In the genomic region with DNA sequence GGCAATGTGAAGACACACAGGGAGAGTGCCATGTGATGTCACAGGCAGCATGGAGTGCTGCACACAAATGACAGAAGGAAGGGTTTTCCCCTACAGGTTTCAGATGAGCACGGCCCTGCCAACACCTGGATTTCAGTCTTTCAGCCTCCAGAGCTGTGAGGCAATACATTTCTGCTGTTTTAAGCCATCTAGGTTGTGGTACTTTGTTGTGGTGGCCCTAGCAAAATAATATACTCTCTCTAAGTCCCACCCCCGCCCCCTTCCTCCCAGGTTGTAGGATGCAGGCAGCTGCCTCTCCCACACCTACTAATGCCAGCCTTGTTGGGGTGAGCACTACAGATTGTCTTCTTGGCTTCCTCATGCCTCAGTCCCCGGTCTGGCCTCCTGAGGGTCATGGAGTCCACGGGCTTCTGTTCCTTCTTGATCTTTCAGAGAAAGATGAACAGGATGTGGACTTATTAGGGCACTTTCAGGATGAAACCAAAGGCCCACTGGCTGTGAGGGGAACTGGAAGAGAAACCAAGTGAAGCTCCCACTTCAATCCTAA, we compare ENCODE assay signal across 9 cellular contexts.
DNase-seq lines count a peak whose midpoint lies in the region; ATAC-seq and TF ChIP-seq lines count a peak whose summit lies in the region.
"Had no signal": no experiment of that assay in that cellular context is flagged by ENCODE, and none has a peak within 500 bp of the region (broad histone marks: within the 10 kb centered on the region; RNA-seq: fewer than 3 reads in every experiment).

No MANE protein-coding gene starts in this region.

- WGBS in spleen, 5 donors = 43 to 64% (median 49%) methylated on average over 4 of the region's 4 CpGs

- TF ChIP-seq POLR2A in spleen (IDR thresholded peaks at IDR 0.05) = no peak

- intact Hi-C loops in spleen (cut with DNase I; ENCODE audit: low total_unique reads) = no loop called here

- peak; percentile 98 for ATAC-seq in HG02610 (IDR thresholded peaks at IDR 0.05; ENCODE audit: unreplicated experiment)
- peak; percentile 77 for ATAC-seq in HG03571 (IDR thresholded peaks at IDR 0.05; ENCODE audit: unreplicated experiment)

- H3K36me3 ChIP-seq in spleen = no peaks in the 10 kb centered on the region

- no peak for TF ChIP-seq CTCF in spleen (IDR thresholded peaks at IDR 0.05 in 8 of 11, conservative IDR thresholded peaks at IDR 0.05 in 3 of 11)

- H3K4me3 ChIP-seq in spleen = no peak overlapping the region
- H3K4me3 ChIP-seq: coronary artery had no signal

- DNase-seq in activated CD8-positive, alpha-beta memory T cell treated with anti-CD3 and anti-CD28 coated beads for 24 hours = peak; percentile 65
- no peak for DNase-seq in activated CD8-positive, alpha-beta memory T cell treated with anti-CD3 and anti-CD28 coated beads, Interleukin-2, amount 50 U/mL, for 4 hours
- DNase-seq in stimulated activated CD8-positive, alpha-beta memory T cell treated with anti-CD3 and anti-CD28 coated beads, Interleukin-4, amount 100 ng/mL, for 48 hours = peak; percentile 31
- DNase-seq in amniotic stem cell (lab: John Stamatoyannopoulos, UW) (no peak), midbrain (lab: John Stamatoyannopoulos, UW) (no peak), spleen (no peak)

- no peaks in the 10 kb centered on the region for H3K27me3 ChIP-seq in spleen (replicated peaks in 1 of 7)

- peaks cover 0 to 10% (median 2%) of the 10 kb centered on the region in 6 donors for H3K4me1 ChIP-seq in spleen

- no peak overlapping the region for H3K27ac ChIP-seq in spleen
- H3K27ac ChIP-seq: coronary artery had no signal

- no peaks in the 10 kb centered on the region for H3K9me3 ChIP-seq in spleen

Comparison
In these comparisons a context has a peak if more than half of its experiments do, and no peak if none do; other contexts are left out.
1. DNase-seq: peak in activated CD8-positive, alpha-beta memory T cell treated with anti-CD3 and anti-CD28 coated beads for 24 hours (single experiment) and stimulated activated CD8-positive, alpha-beta memory T cell treated with anti-CD3 and anti-CD28 coated beads, Interleukin-4, amount 100 ng/mL, for 48 hours (single experiment); none in activated CD8-positive, alpha-beta memory T cell treated with anti-CD3 and anti-CD28 coated beads, Interleukin-2, amount 50 U/mL, for 4 hours (single experiment), amniotic stem cell (single experiment), midbrain (single experiment) and spleen (single experiment).